In the genomic region with DNA sequence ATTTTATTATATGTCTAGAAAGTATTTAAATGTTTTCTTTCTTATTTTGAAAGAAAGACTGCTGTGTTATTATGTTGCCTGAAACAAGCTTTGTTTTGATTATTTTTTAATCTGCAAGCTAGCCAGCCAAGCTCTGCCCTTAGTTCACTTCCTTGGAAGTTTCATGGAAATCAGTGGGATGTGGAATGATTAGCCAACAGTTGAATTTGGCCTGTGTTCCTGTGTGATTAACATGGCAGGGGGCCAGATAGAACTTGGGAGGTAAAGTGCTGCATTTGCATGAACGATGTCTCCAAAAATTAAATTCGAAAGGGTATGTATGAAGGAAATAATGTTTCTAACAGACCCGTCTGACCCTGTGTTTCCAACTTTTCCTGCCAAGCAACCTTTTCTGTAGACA, we compare ENCODE assay signal across 15 cellular contexts. TPM values are rescaled to one million over a fixed set of nuclear protein-coding genes. Genes with fewer than 3 reads are reported as not detected.
DNase-seq lines count a peak whose midpoint lies in the region; FAIRE-seq and TF ChIP-seq lines count a peak whose summit lies in the region.
"Had no signal": no experiment of that assay in that cellular context is flagged by ENCODE, and none has a peak within 500 bp of the region (broad histone marks: within the 10 kb centered on the region; RNA-seq: fewer than 3 reads in every experiment).

No MANE protein-coding gene starts in this region.

- no peak overlapping the region for H3K27ac ChIP-seq in colonic mucosa
- H3K27ac ChIP-seq: KMS-11, SK-N-MC had no signal

- H3K4me1 ChIP-seq in colonic mucosa = no peaks in the 10 kb centered on the region

- no peaks in the 10 kb centered on the region for H3K27me3 ChIP-seq in colonic mucosa

- in situ Hi-C loops in astrocyte of the cerebellum (cut with HindIII; ENCODE audit: low sequenced_read_pairs) = no loop called here

- TF ChIP-seq CTCF in astrocyte of the cerebellum (IDR thresholded peaks at IDR 0.05; ENCODE audit: low read depth, low read length, missing control alignments) = no peak
- TF ChIP-seq CTCF in colonic mucosa (IDR thresholded peaks at IDR 0.05) = no peak

- H3K4me3 ChIP-seq in astrocyte of the cerebellum (ENCODE audit: low read depth, low read length) (no peak overlapping the region), colonic mucosa (no peak overlapping the region)
- H3K4me3 ChIP-seq: SK-N-MC had no signal

- no peaks in the 10 kb centered on the region for H3K9me3 ChIP-seq in colonic mucosa

- no peaks in the 10 kb centered on the region for H3K36me3 ChIP-seq in colonic mucosa

- intact Hi-C loops in colonic mucosa (cut with DNase I) = no loop called here

- DNase-seq in M059J (ENCODE audit: low read depth) (peak; percentile 12), astrocyte of the cerebellum (ENCODE audit: low read depth) (peak; percentile 31), fibroblast of peridontal ligament (ENCODE audit: extremely low read depth) (peak; percentile 63), renal cortical epithelial cell (ENCODE audit: low read depth) (peak; percentile 65), urothelium cell line (ENCODE audit: low spot score) (no peak), ureter (ENCODE audit: low spot score) (no peak), colonic mucosa (no peak)
- DNase-seq: DND-41, H9, NCI-H1092, NCI-H1436 treated with DMSO at 0.1 percent for 48 hours, NCI-H446 treated with DMSO at 0.1 percent for 48 hours, Right ventricle myocardium superior had no signal

- H3K9ac ChIP-seq in colonic mucosa (ENCODE audit: low read depth in 2 of 2, low read length in 2 of 2) = no peak overlapping the region
- H3K9ac ChIP-seq: KMS-11 had no signal

- FAIRE-seq in urothelium cell line (lab: Jason Lieb, UNC) = no peak

RNA-seq across cellular contexts. Expression of gene UFM1, which starts 32.2 kb away (rescaled TPM):
- 56.9 and 69.2 TPM in 2 replicates for total RNA-seq in M059J (2014; rRNA removed; shearing (Covaris generic))
- total RNA-seq in renal cortical epithelial cell (77.0 and 130 TPM in 2 replicates), ureter (56.9 TPM), colonic mucosa (10 to 100 TPM; 41.6 to 56.4 TPM)

Comparison
In these comparisons a context has a peak if more than half of its experiments do, and no peak if none do; other contexts are left out.
1. DNase-seq: peak in M059J (single experiment), astrocyte of the cerebellum (single experiment), fibroblast of peridontal ligament (single experiment) and renal cortical epithelial cell (single experiment); none in urothelium cell line (single experiment), ureter (single experiment) and colonic mucosa (single experiment).